ENCODE assay signal across 8 cellular contexts in the genomic region with DNA sequence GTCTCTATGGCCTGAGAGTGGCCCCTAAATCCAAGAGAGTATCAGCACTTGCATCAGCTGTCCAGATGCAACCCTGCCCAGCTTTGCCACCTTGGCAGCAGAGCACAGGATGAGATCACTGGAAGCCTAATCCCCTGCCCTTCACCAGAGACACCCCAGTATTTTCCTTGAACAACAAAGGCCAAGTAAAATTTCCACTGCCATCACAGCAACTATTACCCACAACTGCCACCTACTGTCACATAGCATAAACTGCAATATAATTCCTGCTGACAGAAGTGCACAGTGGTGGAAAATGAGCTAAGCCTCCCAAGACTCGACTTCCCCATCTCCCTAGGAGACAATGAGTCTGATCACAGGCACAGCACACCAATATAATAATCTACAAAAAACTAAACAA.
A peak's percentile ranks its signal among the peaks of the same experiment; 100 is the strongest.
DNase-seq lines count a peak whose midpoint lies in the region; ATAC-seq and TF ChIP-seq lines count a peak whose summit lies in the region.

No MANE protein-coding gene starts in this region.

- intact Hi-C loops in PC-3 (cut with micrococcal nuclease): loop anchor here (5.0 kb wide), 1 partner anchor 352 kb away; no protein-coding TSS in a partner anchor
- intact Hi-C loops in right lobe of liver (cut with DNase I): no loop called here
- intact Hi-C loops in ovary (cut with DNase I): no loop called here

- ATAC-seq in GM18505 (IDR thresholded peaks at IDR 0.05; ENCODE audit: unreplicated experiment): peak; percentile 97
- peak; percentile 88 for ATAC-seq in HG02623 (IDR thresholded peaks at IDR 0.05; ENCODE audit: unreplicated experiment)
- ATAC-seq in PC-3: peak; percentile 29; the same call in 1 of the 2 replicates
- peak in 3 of 4 donors; percentile 27 to 42 (median 40) for ATAC-seq in right lobe of liver

- no peaks in the 10 kb centered on the region for H4K20me1 ChIP-seq in PC-3 (ENCODE audit: low read length)

- no peak overlapping the region for H2AFZ ChIP-seq in PC-3 (ENCODE audit: low read length)

- H3K36me3 ChIP-seq in PC-3 (ENCODE audit: low read depth, low read length) (no peaks in the 10 kb centered on the region), right lobe of liver (no peaks in the 10 kb centered on the region), ovary (no peaks in the 10 kb centered on the region)

- CTCF ChIA-PET in PC-3 (lab: Charles Lee): interaction anchor here (0.6 to 0.7 kb wide), 2 partner anchors 18 to 355 kb away, joined by 3 to 4 read pairs; no protein-coding TSS in a partner anchor

- H3K79me2 ChIP-seq in PC-3 (ENCODE audit: low read length): no peaks in the 10 kb centered on the region

- H3K4me2 ChIP-seq in PC-3 (ENCODE audit: low read length): no peak overlapping the region

- BruUV-seq in PC-3 (replicated peaks; lab: Mats Ljungman, UMichigan): no TSS peak

- H3K4me3 ChIP-seq in PC-3 (ENCODE audit: low read length): no peak overlapping the region
- H3K4me3 ChIP-seq in right lobe of liver: no peak overlapping the region
- no peak overlapping the region for H3K4me3 ChIP-seq in ovary

- no peaks in the 10 kb centered on the region for H3K27me3 ChIP-seq in PC-3 (ENCODE audit: low read length)
- H3K27me3 ChIP-seq in right lobe of liver: no peaks in the 10 kb centered on the region
- H3K27me3 ChIP-seq in ovary: no peaks in the 10 kb centered on the region

- H3F3A ChIP-seq in PC-3 (ENCODE audit: low read length, unreplicated experiment): no peaks in the 10 kb centered on the region

- H3K9ac ChIP-seq in PC-3 (ENCODE audit: low read length): no peak overlapping the region

- POLR2A ChIA-PET in PC-3 (lab: Charles Lee; ENCODE audit: unreplicated experiment): no interaction called here

- 33% methylated on average over 1 of the region's 1 CpG for WGBS in right lobe of liver (ENCODE audit: insufficient coverage, low coverage, low lambda C conversion rate, missing lambda C conversion rate)
- 63 to 67% (median 64%) methylated on average over 1 of the region's 1 CpG for WGBS in ovary, 3 donors

- H3K9me3 ChIP-seq in PC-3 (ENCODE audit: low read length): peaks cover 55% of the 10 kb centered on the region
- H3K9me3 ChIP-seq in right lobe of liver: no peaks in the 10 kb centered on the region
- H3K9me3 ChIP-seq in ovary: no peaks in the 10 kb centered on the region

- TF ChIP-seq CTCF in PC-3 (conservative IDR thresholded peaks at IDR 0.05; ENCODE audit: low read depth, low read length) (peak; percentile 70), right lobe of liver (IDR thresholded peaks at IDR 0.05) (peak; percentile 26 to 38 (median 29)), ovary (IDR thresholded peaks at IDR 0.05) (no peak)

- TF ChIP-seq EP300 in ovary (IDR thresholded peaks at IDR 0.05): no peak

- DNase-seq in PC-3 (peak; percentile 28), right lobe of liver (no peak), HK-2 (ENCODE audit: unreplicated experiment) (no peak), ovary (no peak)
- no peak for DNase-seq in activated CD4-positive, alpha-beta T cell treated with anti-CD3 and anti-CD28 coated beads for 48 hours
- DNase-seq in activated T-cell treated with anti-CD3 and anti-CD28 coated beads, Interleukin-2, amount 50 U/mL, for 1 hour: no peak

- H3K9me2 ChIP-seq in PC-3 (replicated peaks; ENCODE audit: low read length): no peaks in the 10 kb centered on the region

- H3K27ac ChIP-seq in PC-3 (ENCODE audit: low read length) (no peak overlapping the region), right lobe of liver (no peak overlapping the region), ovary (no peak overlapping the region)

- no peak for TF ChIP-seq POLR2A in GM18505 (IDR thresholded peaks at IDR 0.05; ENCODE audit: borderline replicate concordance, extremely low read depth, insufficient read depth, insufficient read length)
- no peak for TF ChIP-seq POLR2A in right lobe of liver (IDR thresholded peaks at IDR 0.05)
- no peak for TF ChIP-seq POLR2A in ovary (IDR thresholded peaks at IDR 0.05)

- no peaks in the 10 kb centered on the region for H3K4me1 ChIP-seq in PC-3 (ENCODE audit: insufficient read depth, low read length)
- no peaks in the 10 kb centered on the region for H3K4me1 ChIP-seq in right lobe of liver
- no peaks in the 10 kb centered on the region for H3K4me1 ChIP-seq in ovary (ENCODE audit: insufficient read depth)

Comparison
In these comparisons a context has a peak if more than half of its experiments do, and no peak if none do; other contexts are left out.
1. ATAC-seq: peak in every context shown above with its lines; median percentile 97 in GM18505; 88 in HG02623; 40 in right lobe of liver; 29 in PC-3.
2. CTCF ChIP-seq: peak in PC-3 (single experiment) and right lobe of liver (4 of 4); none in ovary (0 of 3).